ENCODE assay signal across 16 cellular contexts in the genomic region with DNA sequence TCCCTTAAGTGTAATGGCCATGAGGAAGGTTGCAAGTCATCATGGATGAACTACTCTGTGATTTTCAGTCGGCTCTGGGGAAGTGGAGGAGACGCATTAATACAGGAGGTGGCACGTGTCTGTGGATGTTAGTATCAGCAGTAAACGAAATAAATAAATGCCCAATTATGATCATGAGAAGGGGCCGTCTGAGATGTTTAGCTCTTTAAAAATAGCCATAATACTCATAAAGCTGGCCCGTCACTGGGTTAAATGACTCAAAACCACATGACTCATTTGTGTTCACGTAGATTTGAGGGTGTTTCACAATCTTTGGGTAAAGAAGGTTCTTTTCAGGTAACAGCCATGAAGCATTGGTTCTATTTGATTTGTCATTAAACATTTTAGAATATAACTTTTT.
A peak's percentile ranks its signal among the peaks of the same experiment; 100 is the strongest.
DNase-seq lines count a peak whose midpoint lies in the region; ATAC-seq, FAIRE-seq and TF ChIP-seq lines count a peak whose summit lies in the region.
"Had no signal": no experiment of that assay in that cellular context is flagged by ENCODE, and none has a peak within 500 bp of the region (broad histone marks: within the 10 kb centered on the region; RNA-seq: fewer than 3 reads in every experiment).

No MANE protein-coding gene starts in this region.

- H3K36me3 ChIP-seq in GM23248 (ENCODE audit: low read depth) (no peaks in the 10 kb centered on the region), adrenal gland (replicated peaks in 1 of 2) (no peaks in the 10 kb centered on the region)
- H3K36me3 ChIP-seq: left lung, neutrophil had no signal

- TF ChIP-seq CTCF in AG04449 (IDR thresholded peaks at IDR 0.05; ENCODE audit: insufficient read depth, low read length, missing control alignments) (no peak), fibroblast of the aortic adventitia (IDR thresholded peaks at IDR 0.05; ENCODE audit: insufficient read depth, low read length) (no peak), adrenal gland (IDR thresholded peaks at IDR 0.05) (no peak), omental fat pad (IDR thresholded peaks at IDR 0.05) (no peak)

- H3K27ac ChIP-seq in GM23248 (peak overlapping the region; percentile 68), adrenal gland (no peak overlapping the region)
- H3K27ac ChIP-seq: left lung, neutrophil had no signal

- 21 to 37% methylated on average over 7 of the region's 7 CpGs for WGBS in GM23248 (ENCODE audit: low coverage in 1 of 2, low lambda C conversion rate in 2 of 2, missing lambda C conversion rate in 2 of 2), 2 experiments
- WGBS in adrenal gland, 4 donors = 60 to 80% (median 71%) methylated on average over 7 of the region's 7 CpGs

- H3K4me1 ChIP-seq in GM23248 (ENCODE audit: insufficient read depth) (peaks cover 8% of the 10 kb centered on the region; the same call in 1 of the 2 replicates), adrenal gland (replicated peaks in 1 of 2) (no peaks in the 10 kb centered on the region)
- H3K4me1 ChIP-seq: left lung had no signal

- intact Hi-C loops in left cardiac atrium (cut with DNase I) = no loop called here
- intact Hi-C loops in adrenal gland (cut with DNase I) = no loop called here

- no peaks in the 10 kb centered on the region for H3K79me2 ChIP-seq in GM23248 (ENCODE audit: insufficient read depth)

- CTCF ChIA-PET in AG04449 (lab: Yijun Ruan, JAX) = no interaction called here

- 0 out of 2 replicates have a peak overlapping the region, but pooled peaks have one; percentile 26 for H3K9ac ChIP-seq in GM23248

- no peak overlapping the region for H3K4me3 ChIP-seq in AG04449 (ENCODE audit: low read depth, low read length)
- H3K4me3 ChIP-seq in GM23248 = no peak overlapping the region
- H3K4me3 ChIP-seq in fibroblast of the aortic adventitia (ENCODE audit: low read depth, low read length) = no peak overlapping the region
- no peak overlapping the region for H3K4me3 ChIP-seq in adrenal gland
- H3K4me3 ChIP-seq: left lung had no signal

- DNase-seq in AG04449 (ENCODE audit: low read depth, low spot score) (peak; percentile 38), GM23248 (peak; percentile 92), RCC 7860 (ENCODE audit: low spot score) (peak; percentile 44), fibroblast of the aortic adventitia (ENCODE audit: low read depth) (peak; percentile 67), left cardiac atrium (no peak), adrenal gland (no peak), omental fat pad (ENCODE audit: low spot score) (no peak), NCI-H69 (lab: John Stamatoyannopoulos, UW) (no peak)
- DNase-seq: caudate nucleus; CD4-positive, alpha-beta memory T cell; NCI-H146; stimulated activated CD4-positive, alpha-beta T cell treated with anti-CD3 and anti-CD28 coated beads, Interleukin-4, amount 100 ng/mL, for 24 hours; substantia nigra had no signal

- H2AFZ ChIP-seq in GM23248 = peak overlapping the region; percentile 67; the same call in 1 of the 2 replicates

- H3K4me2 ChIP-seq in GM23248 (ENCODE audit: unreplicated experiment) = peak overlapping the region; percentile 24

- H4K20me1 ChIP-seq in GM23248 (ENCODE audit: insufficient read depth) = no peaks in the 10 kb centered on the region

- no peak for TF ChIP-seq POLR2A in adrenal gland (IDR thresholded peaks at IDR 0.05)

- H3K9me3 ChIP-seq in GM23248 (ENCODE audit: low read depth) = no peaks in the 10 kb centered on the region
- H3K9me3 ChIP-seq in adrenal gland (replicated peaks in 1 of 3) = no peaks in the 10 kb centered on the region
- H3K9me3 ChIP-seq: neutrophil had no signal

- no peak for ATAC-seq in left cardiac atrium
- ATAC-seq in omental fat pad (ENCODE audit: low FRiP score) = no peak
- ATAC-seq: left lung had no signal

- H3K9me2 ChIP-seq in GM23248 (ENCODE audit: insufficient read depth) = no peaks in the 10 kb centered on the region; the same call in 1 of the 2 replicates

- H3F3A ChIP-seq in GM23248 (ENCODE audit: insufficient read depth) = no peaks in the 10 kb centered on the region

- H3K27me3 ChIP-seq in GM23248 (replicated peaks; ENCODE audit: insufficient read depth) (no peaks in the 10 kb centered on the region), adrenal gland (no peaks in the 10 kb centered on the region)
- H3K27me3 ChIP-seq: left lung, neutrophil had no signal

- peak; percentile 88 for FAIRE-seq in RCC 7860 (lab: Jason Lieb, UNC)
- FAIRE-seq: frontal cortex had no signal

- in situ Hi-C loops in GM23248 (cut with MboI) = no loop called here

- POLR2A ChIA-PET in AG04449 (lab: Yijun Ruan, JAX) = no interaction called here

Comparison
In these comparisons a context has a peak if more than half of its experiments do, and no peak if none do; other contexts are left out.
1. DNase-seq: peak in AG04449 (single experiment), GM23248 (single experiment), RCC 7860 (single experiment) and fibroblast of the aortic adventitia (single experiment); none in left cardiac atrium (single experiment), adrenal gland (0 of 7), omental fat pad (single experiment) and NCI-H69 (single experiment).